22 cellular contexts compared by ENCODE assay signal in genomic region chr16:3737181-3737580, GRCh38. TPM values are rescaled to one million over a fixed set of nuclear protein-coding genes. Genes with fewer than 3 reads are reported as not detected.
DNase-seq lines count a peak whose midpoint lies in the region; FAIRE-seq and TF ChIP-seq lines count a peak whose summit lies in the region.
"Had no signal": no experiment of that assay in that cellular context is flagged by ENCODE, and none has a peak within 500 bp of the region (broad histone marks: within the 10 kb centered on the region; RNA-seq: fewer than 3 reads in every experiment).

No MANE protein-coding gene starts in this region.

- peak overlapping the region; percentile 60 for H3K27ac Mint-ChIP-seq in activated CD4-positive, alpha-beta T cell treated with anti-CD3 and anti-CD28 coated beads, Interleukin-2, amount 10 ng/mL, durations not matched to agents 24 days and 14 days
- H3K27ac Mint-ChIP-seq: CD8-positive, alpha-beta T cell; HFFc6 had no signal

- H3K36me3 Mint-ChIP-seq in activated CD4-positive, alpha-beta T cell treated with anti-CD3 and anti-CD28 coated beads, Interleukin-2, amount 10 ng/mL, durations not matched to agents 24 days and 14 days (ENCODE audit: low read depth) = peaks cover 61% of the 10 kb centered on the region

- no peaks in the 10 kb centered on the region for H3K27me3 Mint-ChIP-seq in activated CD4-positive, alpha-beta T cell treated with anti-CD3 and anti-CD28 coated beads, Interleukin-2, amount 10 ng/mL, durations not matched to agents 24 days and 14 days

- H3K4me3 ChIP-seq in NT2/D1 (ENCODE audit: insufficient read length, low read depth) (no peak overlapping the region), kidney (ENCODE audit: low read length in 2 of 2) (no peak overlapping the region), stomach (no peak overlapping the region)
- H3K4me3 ChIP-seq: BLaER1 treated with 17β-estradiol and CSF1 and Interleukin-3, amounts not matched to agents 10 nM and 100 nM; K562; MG63 had no signal

- no peak overlapping the region for H3K27ac ChIP-seq in kidney (ENCODE audit: low read depth in 2 of 2, low read length in 2 of 2)
- no peak overlapping the region for H3K27ac ChIP-seq in stomach
- H3K27ac ChIP-seq: BLaER1 treated with 17β-estradiol and CSF1 and Interleukin-3, amounts not matched to agents 10 nM and 100 nM had no signal

- DNase-seq in activated CD4-positive, alpha-beta T cell treated with anti-CD3 and anti-CD28 coated beads, Interleukin-2, amount 10 ng/mL, durations not matched to agents 24 days and 14 days = no peak
- DNase-seq in activated CD4-positive, alpha-beta T cell treated with anti-CD3 and anti-CD28 coated beads for 4 hours = no peak
- DNase-seq in NT2/D1 (ENCODE audit: low read depth, low spot score) (peak; percentile 72), kidney (peak; percentile 4), T1000 (lab: John Stamatoyannopoulos, UW) (no peak), amygdala (lab: John Stamatoyannopoulos, UW) (no peak), stomach (no peak)
- DNase-seq: 8988T; CD8-positive, alpha-beta T cell; DMS153; HFFc6; MG63; NCI-H1417 treated with DMSO at 0.1 percent for 48 hours; NCI-H187; NCI-H446; NCI-H526 had no signal

- no peaks in the 10 kb centered on the region for H3K27me3 ChIP-seq in NT2/D1 (ENCODE audit: insufficient read depth, insufficient read length)
- no peaks in the 10 kb centered on the region for H3K27me3 ChIP-seq in stomach
- H3K27me3 ChIP-seq: BLaER1 treated with 17β-estradiol and CSF1 and Interleukin-3, amounts not matched to agents 10 nM and 100 nM; MG63 had no signal

- FAIRE-seq in kidney (lab: Jason Lieb, UNC) = no peak
- FAIRE-seq: G401.6, GM18507, GM19239, HepG2, K562 had no signal

- no peaks in the 10 kb centered on the region for H3K9me3 Mint-ChIP-seq in activated CD4-positive, alpha-beta T cell treated with anti-CD3 and anti-CD28 coated beads, Interleukin-2, amount 10 ng/mL, durations not matched to agents 24 days and 14 days
- H3K9me3 Mint-ChIP-seq: CD8-positive, alpha-beta T cell; HFFc6 had no signal

- no peaks in the 10 kb centered on the region for H3K4me1 Mint-ChIP-seq in activated CD4-positive, alpha-beta T cell treated with anti-CD3 and anti-CD28 coated beads, Interleukin-2, amount 10 ng/mL, durations not matched to agents 24 days and 14 days

- H3K4me3 Mint-ChIP-seq in activated CD4-positive, alpha-beta T cell treated with anti-CD3 and anti-CD28 coated beads, Interleukin-2, amount 10 ng/mL, durations not matched to agents 24 days and 14 days = no peak overlapping the region
- H3K4me3 Mint-ChIP-seq: CD8-positive, alpha-beta T cell; HFFc6 had no signal

- peaks cover 75% of the 10 kb centered on the region for H3K36me3 ChIP-seq in NT2/D1 (ENCODE audit: insufficient read depth, insufficient read length, low read length)
- peaks cover 53 to 60% of the 10 kb centered on the region in 2 donors for H3K36me3 ChIP-seq in kidney (ENCODE audit: control insufficient read depth in 1 of 2, insufficient read depth in 2 of 2, low read length in 2 of 2)
- H3K36me3 ChIP-seq in stomach = peaks cover 90 to 100% (median 100%) of the 10 kb centered on the region in 4 donors

- 83 to 92% (median 86%) methylated on average over 8 of the region's 8 CpGs for WGBS in stomach, 5 donors

- TF ChIP-seq CTCF in kidney (IDR thresholded peaks at IDR 0.05; ENCODE audit: borderline replicate concordance, extremely low read depth, insufficient read depth) (no peak), stomach (IDR thresholded peaks at IDR 0.05) (no peak)

- H3K9me3 ChIP-seq in NT2/D1 (ENCODE audit: insufficient read depth, low read length) (peaks cover 14% of the 10 kb centered on the region; the same call in 1 of the 2 replicates), kidney (ENCODE audit: control insufficient read depth in 1 of 2, low read length in 2 of 2) (no peaks in the 10 kb centered on the region), stomach (no peaks in the 10 kb centered on the region)
- H3K9me3 ChIP-seq: BLaER1 treated with 17β-estradiol and CSF1 and Interleukin-3, amounts not matched to agents 10 nM and 100 nM; MG63 had no signal

- TF ChIP-seq EP300 in stomach (IDR thresholded peaks at IDR 0.05) = no peak

- H3K9ac ChIP-seq in NT2/D1 (ENCODE audit: insufficient read length, low read depth) (no peak overlapping the region), kidney (ENCODE audit: low read length in 2 of 2) (no peak overlapping the region)
- H3K9ac ChIP-seq: BLaER1 treated with 17β-estradiol and CSF1 and Interleukin-3, amounts not matched to agents 10 nM and 100 nM had no signal

- H3K4me1 ChIP-seq in NT2/D1 (ENCODE audit: insufficient read depth, insufficient read length) (peaks cover 26% of the 10 kb centered on the region), kidney (ENCODE audit: control insufficient read depth in 1 of 2, insufficient read depth in 1 of 2, low read depth in 1 of 2, low read length in 2 of 2) (no peaks in the 10 kb centered on the region), stomach (peaks cover 0 to 11% (median 3%) of the 10 kb centered on the region in 4 donors)

- intact Hi-C loops in activated CD4-positive, alpha-beta T cell treated with anti-CD3 and anti-CD28 coated beads, Interleukin-2, amount 10 ng/mL, durations not matched to agents 24 days and 14 days (cut with micrococcal nuclease) = no loop called here
- intact Hi-C loops in kidney (cut with DNase I) (no loop called here), stomach (cut with DNase I; ENCODE audit: low total_unique reads) (no loop called here)

- no peak for TF ChIP-seq POLR2A in stomach (IDR thresholded peaks at IDR 0.05)

RNA-seq across cellular contexts. Expression of gene TRAP1, which starts 19.9 kb away (rescaled TPM):
- total RNA-seq in activated CD4-positive, alpha-beta T cell treated with anti-CD3 and anti-CD28 coated beads, Interleukin-2, amount 10 ng/mL, durations not matched to agents 24 days and 14 days = 394 and 421 TPM in 2 replicates
- 86.3 TPM for total RNA-seq in kidney
- polyA plus RNA-seq in kidney (ENCODE audit: insufficient read depth, low read depth, low replicate concordance) = 88.8 TPM
- 100 to 1,000 TPM in 2 of 5 donors, 10 to 100 TPM in 3; 47.9 to 460 (median 96.6) TPM for total RNA-seq in stomach
- polyA plus RNA-seq in stomach = 10 to 100 TPM; 39.5 to 83.5 (median 71.2) TPM

Comparison
In these comparisons a context has a peak if more than half of its experiments do, and no peak if none do; other contexts are left out.
1. DNase-seq: peak in NT2/D1 (single experiment) and kidney (single experiment); none in activated CD4-positive, alpha-beta T cell treated with anti-CD3 and anti-CD28 coated beads, Interleukin-2, amount 10 ng/mL, durations not matched to agents 24 days and 14 days (single experiment), activated CD4-positive, alpha-beta T cell treated with anti-CD3 and anti-CD28 coated beads for 4 hours (0 of 2), T1000 (single experiment), amygdala (0 of 56) and stomach (single experiment).